1 cellular context compared by ENCODE assay signal in the genomic region with DNA sequence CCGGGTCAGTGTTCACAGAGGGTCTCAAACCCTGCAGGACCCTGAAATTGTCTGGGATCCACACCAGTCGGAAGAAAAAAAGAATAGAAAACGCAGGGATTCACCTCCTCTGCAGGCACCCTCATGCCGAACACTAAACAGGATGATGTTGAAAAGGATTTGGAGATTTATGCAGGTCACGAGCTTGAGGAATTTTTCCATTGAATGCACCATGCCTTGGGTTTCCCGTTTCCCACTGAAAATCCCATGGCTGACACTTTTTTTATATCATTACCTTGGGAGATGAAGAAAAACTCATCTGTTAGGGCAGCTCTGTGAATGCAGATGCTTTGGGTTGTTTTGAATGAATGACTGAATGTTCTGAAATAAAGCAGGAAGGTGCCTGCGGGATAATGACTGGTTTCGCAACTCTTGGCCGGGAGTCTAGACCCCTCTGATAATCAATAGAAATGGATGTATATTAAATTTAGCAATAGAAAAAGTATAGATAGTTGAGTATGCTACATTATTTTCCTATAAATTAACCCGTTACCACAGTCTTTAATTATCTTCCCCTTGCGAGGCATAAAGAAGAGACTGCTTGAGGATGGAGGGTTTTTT.
TF ChIP-seq lines count a peak whose summit lies in the region.

No MANE protein-coding gene starts in this region.

TF ChIP-seq in liver, 16 proteins besides CTCF, POLR2A, EP300 and RAD21:
- no peak for TF ChIP-seq TAF1 (conservative IDR thresholded peaks at IDR 0.05)
- TF ChIP-seq, protein P1, sequence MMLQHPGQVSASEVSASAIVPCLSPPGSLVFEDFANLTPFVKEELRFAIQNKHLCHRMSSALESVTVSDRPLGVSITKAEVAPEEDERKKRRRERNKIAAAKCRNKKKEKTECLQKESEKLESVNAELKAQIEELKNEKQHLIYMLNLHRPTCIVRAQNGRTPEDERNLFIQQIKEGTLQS (IDR thresholded peaks at IDR 0.05), result no peak
- TF ChIP-seq HNF4A (conservative IDR thresholded peaks at IDR 0.05), result no peak
- TF ChIP-seq, protein P2, sequence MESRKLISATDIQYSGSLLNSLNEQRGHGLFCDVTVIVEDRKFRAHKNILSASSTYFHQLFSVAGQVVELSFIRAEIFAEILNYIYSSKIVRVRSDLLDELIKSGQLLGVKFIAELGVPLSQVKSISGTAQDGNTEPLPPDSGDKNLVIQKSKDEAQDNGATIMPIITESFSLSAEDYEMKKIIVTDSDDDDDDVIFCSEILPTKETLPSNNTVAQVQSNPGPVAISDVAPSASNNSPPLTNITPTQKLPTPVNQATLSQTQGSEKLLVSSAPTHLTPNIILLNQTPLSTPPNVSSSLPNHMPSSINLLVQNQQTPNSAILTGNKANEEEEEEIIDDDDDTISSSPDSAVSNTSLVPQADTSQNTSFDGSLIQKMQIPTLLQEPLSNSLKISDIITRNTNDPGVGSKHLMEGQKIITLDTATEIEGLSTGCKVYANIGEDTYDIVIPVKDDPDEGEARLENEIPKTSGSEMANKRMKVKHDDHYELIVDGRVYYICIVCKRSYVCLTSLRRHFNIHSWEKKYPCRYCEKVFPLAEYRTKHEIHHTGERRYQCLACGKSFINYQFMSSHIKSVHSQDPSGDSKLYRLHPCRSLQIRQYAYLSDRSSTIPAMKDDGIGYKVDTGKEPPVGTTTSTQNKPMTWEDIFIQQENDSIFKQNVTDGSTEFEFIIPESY (IDR thresholded peaks at IDR 0.05), result no peak
- TF ChIP-seq, protein P3, sequence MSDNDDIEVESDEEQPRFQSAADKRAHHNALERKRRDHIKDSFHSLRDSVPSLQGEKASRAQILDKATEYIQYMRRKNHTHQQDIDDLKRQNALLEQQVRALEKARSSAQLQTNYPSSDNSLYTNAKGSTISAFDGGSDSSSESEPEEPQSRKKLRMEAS (IDR thresholded peaks at IDR 0.05), result no peak
- TF ChIP-seq GABPA (IDR thresholded peaks at IDR 0.05 in 1 of 2, conservative IDR thresholded peaks at IDR 0.05 in 1 of 2), result no peak
TF ChIP-seq in liver: peak in this region for 0.
